In the genomic region with DNA sequence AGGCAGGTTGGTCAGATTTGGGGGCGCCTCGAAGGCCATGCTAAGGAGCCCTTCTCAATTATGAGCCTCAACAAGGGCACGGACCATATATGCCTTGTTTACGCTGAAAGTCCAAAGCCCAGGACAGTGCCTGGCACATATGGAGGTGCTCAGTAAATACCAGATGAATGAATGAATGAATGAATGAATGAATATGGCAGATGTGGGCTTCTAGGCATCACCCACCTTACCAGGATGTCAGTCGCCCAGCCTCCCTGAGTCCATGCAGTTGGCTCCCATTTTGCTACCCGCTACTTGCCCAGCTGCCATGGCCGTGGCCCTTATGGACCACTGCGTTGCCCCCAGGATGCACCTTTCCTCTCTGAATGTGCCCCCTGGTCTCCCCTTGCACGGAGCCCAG, we compare ENCODE assay signal across 26 cellular contexts. TPM values are rescaled to one million over a fixed set of nuclear protein-coding genes. Genes with fewer than 3 reads are reported as not detected.
"Had no signal": no experiment of that assay in that cellular context is flagged by ENCODE, and none has a peak within 500 bp of the region (broad histone marks: within the 10 kb centered on the region; RNA-seq: fewer than 3 reads in every experiment).

No MANE protein-coding gene starts in this region.

- H3K27ac ChIP-seq: brain microvascular endothelial cell had no signal

- H3K27me3 Mint-ChIP-seq: activated CD4-positive, alpha-beta T cell treated with anti-CD3 and anti-CD28 coated beads, Interleukin-2, amount 10 ng/mL, durations not matched to agents 24 days and 14 days; activated CD8-positive, alpha-beta memory T cell treated with anti-CD3 and anti-CD28 coated beads, Interleukin-2, amount 10 ng/mL, durations not matched to agents 7 days and 5 days; activated naive CD8-positive, alpha-beta T cell treated with anti-CD3 and anti-CD28 coated beads, Interleukin-2, amount 50 U/mL, for 24 hours; activated T-cell treated with anti-CD3 and anti-CD28 coated beads, Interleukin-2, amount 50 U/mL, for 24 hours had no signal

- ATAC-seq: activated CD8-positive, alpha-beta memory T cell treated with anti-CD3 and anti-CD28 coated beads, Interleukin-2, amount 10 ng/mL, durations not matched to agents 7 days and 5 days; activated naive CD4-positive, alpha-beta T cell treated with anti-CD3 and anti-CD28 coated beads, Interleukin-2, amount 50 U/mL, for 72 hours; activated naive CD8-positive, alpha-beta T cell treated with anti-CD3 and anti-CD28 coated beads, Interleukin-2, amount 50 U/mL, for 24 hours; PC-3; T-helper 17 cell had no signal

- H3K36me3 Mint-ChIP-seq: activated CD8-positive, alpha-beta memory T cell treated with anti-CD3 and anti-CD28 coated beads, Interleukin-2, amount 10 ng/mL, durations not matched to agents 7 days and 5 days; activated naive CD4-positive, alpha-beta T cell treated with anti-CD3 and anti-CD28 coated beads, Interleukin-2, amount 50 U/mL, for 72 hours had no signal

- H3K27ac Mint-ChIP-seq: activated B cell treated with CpG ODN at 0.5 μM for 24 hours; activated CD4-positive, alpha-beta T cell treated with anti-CD3 and anti-CD28 coated beads, Interleukin-2, amount 10 ng/mL, durations not matched to agents 24 days and 14 days; activated CD8-positive, alpha-beta memory T cell treated with anti-CD3 and anti-CD28 coated beads, Interleukin-2, amount 10 ng/mL, durations not matched to agents 7 days and 5 days; activated naive CD4-positive, alpha-beta T cell treated with anti-CD3 and anti-CD28 coated beads, Interleukin-2, amount 50 U/mL, for 72 hours; activated naive CD8-positive, alpha-beta T cell treated with anti-CD3 and anti-CD28 coated beads, Interleukin-2, amount 50 U/mL, for 24 hours; activated T-cell treated with anti-CD3 and anti-CD28 coated beads, Interleukin-2, amount 50 U/mL, for 24 hours; activated T-helper 1 cell treated with anti-CD3 and anti-CD28 coated beads, Interleukin-12 subunit alpha, Interleukin-12 subunit beta, Interleukin-2, Interleukin-4 antibody, amounts not matched to agents 30 ng/mL and 10 ng/mL and 1 ng/mL, durations not matched to agents 14 hours and 24 hours and 36 hours; T-helper 17 cell had no signal

- H3K27me3 ChIP-seq: brain microvascular endothelial cell had no signal

- H3K9me3 Mint-ChIP-seq: activated B cell treated with CpG ODN at 0.5 μM for 24 hours; activated CD4-positive, alpha-beta T cell treated with anti-CD3 and anti-CD28 coated beads, Interleukin-2, amount 10 ng/mL, durations not matched to agents 24 days and 14 days; activated naive CD4-positive, alpha-beta T cell treated with anti-CD3 and anti-CD28 coated beads, Interleukin-2, amount 50 U/mL, for 72 hours; activated naive CD8-positive, alpha-beta T cell treated with anti-CD3 and anti-CD28 coated beads, Interleukin-2, amount 50 U/mL, for 24 hours; activated T-cell treated with anti-CD3 and anti-CD28 coated beads, Interleukin-2, amount 50 U/mL, for 24 hours; activated T-helper 1 cell treated with anti-CD3 and anti-CD28 coated beads, Interleukin-12 subunit alpha, Interleukin-12 subunit beta, Interleukin-2, Interleukin-4 antibody, amounts not matched to agents 30 ng/mL and 10 ng/mL and 1 ng/mL, durations not matched to agents 14 hours and 24 hours and 36 hours had no signal

- H3K36me3 ChIP-seq: brain microvascular endothelial cell had no signal

- H3K4me3 Mint-ChIP-seq: activated B cell treated with CpG ODN at 0.5 μM for 24 hours; activated CD4-positive, alpha-beta T cell treated with anti-CD3 and anti-CD28 coated beads, Interleukin-2, amount 10 ng/mL, durations not matched to agents 24 days and 14 days; activated CD8-positive, alpha-beta memory T cell treated with anti-CD3 and anti-CD28 coated beads, Interleukin-2, amount 10 ng/mL, durations not matched to agents 7 days and 5 days; activated naive CD8-positive, alpha-beta T cell treated with anti-CD3 and anti-CD28 coated beads, Interleukin-2, amount 50 U/mL, for 24 hours; activated T-cell treated with anti-CD3 and anti-CD28 coated beads, Interleukin-2, amount 50 U/mL, for 24 hours; activated T-helper 1 cell treated with anti-CD3 and anti-CD28 coated beads, Interleukin-12 subunit alpha, Interleukin-12 subunit beta, Interleukin-2, Interleukin-4 antibody, amounts not matched to agents 30 ng/mL and 10 ng/mL and 1 ng/mL, durations not matched to agents 14 hours and 24 hours and 36 hours; T-helper 17 cell had no signal

- DNase-seq: activated B cell treated with CpG ODN at 0.5 μM for 24 hours; activated CD4-positive, alpha-beta T cell treated with anti-CD3 and anti-CD28 coated beads for 1 hour; activated CD4-positive, alpha-beta T cell treated with anti-CD3 and anti-CD28 coated beads, Interleukin-2, amount 10 ng/mL, durations not matched to agents 24 days and 14 days; activated CD4-positive, alpha-beta T cell treated with anti-CD3 and anti-CD28 coated beads, Interleukin-2, amount 50 U/mL, for 48 hours; activated CD8-positive, alpha-beta memory T cell treated with anti-CD3 and anti-CD28 coated beads, Interleukin-2, amount 10 ng/mL, durations not matched to agents 7 days and 5 days; activated effector memory CD4-positive, alpha-beta T cell treated with Interleukin-2 at 50 U/mL for 16 hours; activated naive CD4-positive, alpha-beta T cell treated with Interleukin-2 at 50 U/mL for 16 hours; activated naive CD8-positive, alpha-beta T cell treated with anti-CD3 and anti-CD28 coated beads, Interleukin-2, amount 50 U/mL, for 24 hours; activated T-cell treated with anti-CD3 and anti-CD28 coated beads, Interleukin-2, amount 50 U/mL, for 24 hours; amniotic stem cell; brain microvascular endothelial cell; Karpas-422; MM.1S; NCI-H1105 treated with DMSO at 0.1 percent for 48 hours; NCI-H1436 treated with DMSO at 0.1 percent for 48 hours; NCI-H187; NCI-H2081; NCI-H446; NCI-H524 treated with DMSO at 0.1 percent for 48 hours; NCI-H748 treated with DMSO at 0.1 percent for 48 hours; PC-3; SIG-M5; T-helper 17 cell; T-helper 9 cell had no signal

- H3K4me1 Mint-ChIP-seq: activated B cell treated with CpG ODN at 0.5 μM for 24 hours; activated CD4-positive, alpha-beta T cell treated with anti-CD3 and anti-CD28 coated beads, Interleukin-2, amount 10 ng/mL, durations not matched to agents 24 days and 14 days; activated CD8-positive, alpha-beta memory T cell treated with anti-CD3 and anti-CD28 coated beads, Interleukin-2, amount 10 ng/mL, durations not matched to agents 7 days and 5 days; activated naive CD8-positive, alpha-beta T cell treated with anti-CD3 and anti-CD28 coated beads, Interleukin-2, amount 50 U/mL, for 24 hours had no signal

RNA-seq across cellular contexts. Expression of a gene that starts 14.7 kb away (rescaled TPM):
- total RNA-seq: activated B cell treated with CpG ODN at 0.5 μM for 24 hours; activated naive CD4-positive, alpha-beta T cell treated with anti-CD3 and anti-CD28 coated beads, Interleukin-2, amount 50 U/mL, for 72 hours; activated T-helper 1 cell treated with anti-CD3 and anti-CD28 coated beads, Interleukin-12 subunit alpha, Interleukin-12 subunit beta, Interleukin-2, Interleukin-4 antibody, amounts not matched to agents 30 ng/mL and 10 ng/mL and 1 ng/mL, durations not matched to agents 14 hours and 24 hours and 36 hours; T-helper 17 cell had no signal
